In the genomic region with DNA sequence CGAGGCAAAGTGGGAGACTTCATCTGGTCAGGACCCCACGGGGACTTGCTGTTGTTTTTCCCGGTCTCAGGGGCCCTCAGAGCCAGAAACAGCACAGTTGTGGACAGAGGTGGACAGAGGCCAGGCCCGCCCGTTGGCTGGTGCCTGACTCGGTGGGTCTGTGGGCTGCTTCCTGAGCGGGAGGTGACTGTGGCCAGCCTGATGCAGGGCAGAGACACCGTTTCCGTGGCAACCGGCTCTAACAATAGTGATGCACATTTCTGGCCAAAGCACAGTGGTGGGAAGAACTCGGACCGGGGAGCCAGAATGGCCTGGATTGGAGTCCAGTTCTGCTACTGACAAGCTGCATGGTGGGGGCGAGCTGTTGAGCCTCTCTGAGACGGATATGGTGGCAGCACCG, we compare ENCODE assay signal across 9 cellular contexts. TPM values are rescaled to one million over a fixed set of nuclear protein-coding genes. Genes with fewer than 3 reads are reported as not detected.
DNase-seq lines count a peak whose midpoint lies in the region; ATAC-seq and TF ChIP-seq lines count a peak whose summit lies in the region.
"Had no signal": no experiment of that assay in that cellular context is flagged by ENCODE, and none has a peak within 500 bp of the region (broad histone marks: within the 10 kb centered on the region; RNA-seq: fewer than 3 reads in every experiment).

No MANE protein-coding gene starts in this region.

- peaks cover 0 to 5% (median 0%) of the 10 kb centered on the region in 11 donors for H3K9me3 ChIP-seq in heart right ventricle

- peaks cover 12% of the 10 kb centered on the region for H3K27me3 Mint-ChIP-seq in HFFc6 (ENCODE audit: insufficient read depth)
- peaks cover 2% of the 10 kb centered on the region for H3K27me3 Mint-ChIP-seq in activated naive CD8-positive, alpha-beta T cell treated with anti-CD3 and anti-CD28 coated beads, Interleukin-2, amount 10 ng/mL, durations not matched to agents 7 days and 5 days

- ATAC-seq in activated naive CD8-positive, alpha-beta T cell treated with anti-CD3 and anti-CD28 coated beads, Interleukin-2, amount 10 ng/mL, durations not matched to agents 7 days and 5 days (ENCODE audit: low read depth): no peak
- peak in 6 of 8 donors; percentile 14 to 39 (median 28) for ATAC-seq in heart right ventricle
- ATAC-seq in HG02938 (IDR thresholded peaks at IDR 0.05; ENCODE audit: unreplicated experiment): no peak

- DNase-seq in HFFc6 (peak; percentile 23), heart right ventricle (no peak), NCI-H2029 treated with DMSO at 0.1 percent for 48 hours (lab: John Stamatoyannopoulos, UW) (no peak), D341Med (ENCODE audit: low spot score) (no peak), EL (no peak)
- DNase-seq in activated naive CD8-positive, alpha-beta T cell treated with anti-CD3 and anti-CD28 coated beads, Interleukin-2, amount 10 ng/mL, durations not matched to agents 7 days and 5 days: no peak
- DNase-seq: activated CD4-positive, CD25-positive, alpha-beta regulatory T cell treated with anti-CD3 and anti-CD28 coated beads, Interleukin-2, amount 50 U/mL, for 72 hours had no signal

- H3K36me3 ChIP-seq in heart right ventricle: no peaks in the 10 kb centered on the region

- H3K27ac Mint-ChIP-seq in HFFc6: peak overlapping the region; percentile 92
- H3K27ac Mint-ChIP-seq in activated naive CD8-positive, alpha-beta T cell treated with anti-CD3 and anti-CD28 coated beads, Interleukin-2, amount 10 ng/mL, durations not matched to agents 7 days and 5 days: peak overlapping the region; percentile 15

- no peak for TF ChIP-seq CTCF in HFFc6 (IDR thresholded peaks at IDR 0.05)
- no peak for TF ChIP-seq CTCF in heart right ventricle (IDR thresholded peaks at IDR 0.05)

- intact Hi-C loops in heart right ventricle (cut with DNase I): no loop called here

- peaks cover 0 to 13% (median 0%) of the 10 kb centered on the region in 9 donors for H3K4me1 ChIP-seq in heart right ventricle

- H3K27me3 ChIP-seq in heart right ventricle: peaks cover 0 to 7% (median 0%) of the 10 kb centered on the region in 7 donors

- peaks cover 28% of the 10 kb centered on the region for H3K4me1 Mint-ChIP-seq in HFFc6 (ENCODE audit: low read depth)
- peaks cover 7% of the 10 kb centered on the region for H3K4me1 Mint-ChIP-seq in activated naive CD8-positive, alpha-beta T cell treated with anti-CD3 and anti-CD28 coated beads, Interleukin-2, amount 10 ng/mL, durations not matched to agents 7 days and 5 days

- POLR2A ChIA-PET in activated naive CD8-positive, alpha-beta T cell treated with anti-CD3 and anti-CD28 coated beads, Interleukin-2, amount 10 ng/mL, durations not matched to agents 7 days and 5 days (lab: Charles Lee): no interaction called here

- H3K4me3 ChIP-seq in heart right ventricle (peak overlapping the region in 6 of 10 donors; percentile 15 to 27 (median 24)), skin epidermis (no peak overlapping the region)

- peak overlapping the region; percentile 60 for H3K4me3 Mint-ChIP-seq in HFFc6
- H3K4me3 Mint-ChIP-seq in activated naive CD8-positive, alpha-beta T cell treated with anti-CD3 and anti-CD28 coated beads, Interleukin-2, amount 10 ng/mL, durations not matched to agents 7 days and 5 days: peak overlapping the region; percentile 40

- H3K36me3 Mint-ChIP-seq in HFFc6 (ENCODE audit: low read depth): no peaks in the 10 kb centered on the region; the same call in 1 of the 2 replicates
- no peaks in the 10 kb centered on the region for H3K36me3 Mint-ChIP-seq in activated naive CD8-positive, alpha-beta T cell treated with anti-CD3 and anti-CD28 coated beads, Interleukin-2, amount 10 ng/mL, durations not matched to agents 7 days and 5 days

- no peaks in the 10 kb centered on the region for H3K9me3 Mint-ChIP-seq in HFFc6
- H3K9me3 Mint-ChIP-seq in activated naive CD8-positive, alpha-beta T cell treated with anti-CD3 and anti-CD28 coated beads, Interleukin-2, amount 10 ng/mL, durations not matched to agents 7 days and 5 days: no peaks in the 10 kb centered on the region

- H3K27ac ChIP-seq in heart right ventricle: peak overlapping the region in 7 of 10 donors; percentile 1 to 83 (median 44)
- H3K27ac ChIP-seq in skin epidermis: peak overlapping the region in 17 of 21 experiments; percentile 18 to 83 (median 61)

- WGBS in heart right ventricle, 2 donors: 56 to 62% methylated on average over 15 of the region's 15 CpGs

RNA-seq across cellular contexts. Expression of gene ATXN10, which starts 58.7 kb away (rescaled TPM):
- 100 to 1,000 TPM; 287 to 426 (median 370) TPM for total RNA-seq in HFFc6 (2021; fragmentation: NEBNext Ultra II Directional; extraction: Animal tissue kit (Norgen Biotek cat#: 25700))
- total RNA-seq in activated naive CD8-positive, alpha-beta T cell treated with anti-CD3 and anti-CD28 coated beads, Interleukin-2, amount 10 ng/mL, durations not matched to agents 7 days and 5 days: 10 to 100 TPM; 75.9 to 81.0 TPM
- 100 to 1,000 TPM; 122 to 169 (median 143) TPM for total RNA-seq in heart right ventricle
- 100 to 1,000 TPM in 1 of 2 donors, 10 to 100 TPM in 1; 11.8 to 142 TPM for polyA plus RNA-seq in heart right ventricle

Comparison
In these comparisons a context has a peak if more than half of its experiments do, and no peak if none do; other contexts are left out.
1. ATAC-seq: peak in heart right ventricle (6 of 8); none in activated naive CD8-positive, alpha-beta T cell treated with anti-CD3 and anti-CD28 coated beads, Interleukin-2, amount 10 ng/mL, durations not matched to agents 7 days and 5 days (single experiment) and HG02938 (single experiment).
2. H3K4me3 ChIP-seq: peak in heart right ventricle (6 of 10); none in skin epidermis (0 of 7).